Comparison of ENCODE assay signal across 32 cellular contexts in genomic region chr16:61261315-61261714, GRCh38.
DNase-seq lines count a peak whose midpoint lies in the region; ATAC-seq, FAIRE-seq and TF ChIP-seq lines count a peak whose summit lies in the region.
"Had no signal": no experiment of that assay in that cellular context is flagged by ENCODE, and none has a peak within 500 bp of the region (broad histone marks: within the 10 kb centered on the region; RNA-seq: fewer than 3 reads in every experiment).

No MANE protein-coding gene starts in this region.

- no peak for ATAC-seq in WTC11
- ATAC-seq: A549; CD8-positive, alpha-beta T cell had no signal

- in situ Hi-C loops in HAP-1 (cut with MboI; ENCODE audit: low sequenced_read_pairs) = loop anchor here (25.0 kb wide), 1 partner anchor 101 kb away; no protein-coding TSS in a partner anchor

- no peak for DNase-seq in WTC11 (ENCODE audit: low spot score)
- DNase-seq in frontal cortex (ENCODE audit: low spot score in 2 of 2) = no peak
- no peak for DNase-seq in OCI-M1 (lab: John Stamatoyannopoulos, UW)
- no peak for DNase-seq in activated CD4-positive, alpha-beta memory T cell treated with anti-CD3 and anti-CD28 coated beads for 36 hours
- no peak for DNase-seq in HAP-1 (ENCODE audit: low spot score in 2 of 2)
- DNase-seq: 8988T; ACHN; AML-193; BE2C; C1 segment of cervical spinal cord; Caco-2; Calu3; CD4-positive, alpha-beta memory T cell; CD4-positive, alpha-beta T cell; CD4-positive, CD25-positive, alpha-beta regulatory T cell; CD8-positive, alpha-beta memory T cell; CD8-positive, alpha-beta T cell; COR-L47; DMS 273 treated with DMSO at 0.1 percent for 48 hours; DMS153; DMS53; DMS79; DMS79 treated with DMSO at 0.1 percent for 48 hours; DND-41; EL had no signal

- H3K4me3 Mint-ChIP-seq in WTC11 = no peak overlapping the region
- H3K4me3 Mint-ChIP-seq in activated CD4-positive, alpha-beta memory T cell treated with anti-CD3 and anti-CD28 coated beads for 36 hours = no peak overlapping the region
- H3K4me3 Mint-ChIP-seq: B cell; CD14-positive monocyte; CD4-positive, alpha-beta memory T cell; CD4-positive, alpha-beta T cell; CD4-positive, CD25-positive, alpha-beta regulatory T cell; CD8-positive, alpha-beta memory T cell; CD8-positive, alpha-beta T cell had no signal

- no peaks in the 10 kb centered on the region for H3K27me3 Mint-ChIP-seq in WTC11 (ENCODE audit: low read depth)
- no peaks in the 10 kb centered on the region for H3K27me3 Mint-ChIP-seq in activated CD4-positive, alpha-beta memory T cell treated with anti-CD3 and anti-CD28 coated beads for 36 hours
- H3K27me3 Mint-ChIP-seq: B cell; CD4-positive, alpha-beta memory T cell; CD4-positive, alpha-beta T cell; CD4-positive, CD25-positive, alpha-beta regulatory T cell; CD8-positive, alpha-beta memory T cell had no signal

- POLR2A ChIA-PET in WTC11 (lab: Charles Lee) = no interaction called here
- POLR2A ChIA-PET in activated CD4-positive, alpha-beta memory T cell treated with anti-CD3 and anti-CD28 coated beads for 36 hours (lab: Charles Lee) = no interaction called here

- H3K27ac Mint-ChIP-seq in WTC11 = no peak overlapping the region
- H3K27ac Mint-ChIP-seq in activated CD4-positive, alpha-beta memory T cell treated with anti-CD3 and anti-CD28 coated beads for 36 hours = no peak overlapping the region
- H3K27ac Mint-ChIP-seq: B cell; CD14-positive monocyte; CD4-positive, alpha-beta T cell; CD4-positive, CD25-positive, alpha-beta regulatory T cell; CD8-positive, alpha-beta memory T cell; CD8-positive, alpha-beta T cell had no signal

- H3K9me3 Mint-ChIP-seq in WTC11 = peaks cover 7% of the 10 kb centered on the region
- H3K9me3 Mint-ChIP-seq in activated CD4-positive, alpha-beta memory T cell treated with anti-CD3 and anti-CD28 coated beads for 36 hours = peaks cover 28% of the 10 kb centered on the region

- no peak for TF ChIP-seq CTCF in WTC11 (IDR thresholded peaks at IDR 0.05)

- intact Hi-C loops in activated CD4-positive, alpha-beta memory T cell treated with anti-CD3 and anti-CD28 coated beads for 36 hours (cut with micrococcal nuclease) = no loop called here

- no peaks in the 10 kb centered on the region for H3K27me3 ChIP-seq in HAP-1 (ENCODE audit: low read depth)
- H3K27me3 ChIP-seq: BE2C; BLaER1; BLaER1 treated with 17β-estradiol and CSF1 and Interleukin-3, amounts not matched to agents 10 nM and 100 nM had no signal

- H3K4me3 ChIP-seq in HAP-1 = no peak overlapping the region
- H3K4me3 ChIP-seq: A549; BLaER1; BLaER1 treated with 17β-estradiol and CSF1 and Interleukin-3, amounts not matched to agents 10 nM and 100 nM had no signal

- H3K36me3 Mint-ChIP-seq in WTC11 = no peaks in the 10 kb centered on the region
- no peaks in the 10 kb centered on the region for H3K36me3 Mint-ChIP-seq in activated CD4-positive, alpha-beta memory T cell treated with anti-CD3 and anti-CD28 coated beads for 36 hours
- H3K36me3 Mint-ChIP-seq: CD14-positive monocyte; CD4-positive, alpha-beta memory T cell; CD4-positive, CD25-positive, alpha-beta regulatory T cell; CD8-positive, alpha-beta memory T cell; CD8-positive, alpha-beta T cell had no signal

- CTCF ChIA-PET in WTC11 (lab: Charles Lee) = no interaction called here
- CTCF ChIA-PET in activated CD4-positive, alpha-beta memory T cell treated with anti-CD3 and anti-CD28 coated beads for 36 hours (lab: Charles Lee) = no interaction called here

- peak; percentile 14 for FAIRE-seq in A204.1 (lab: Jason Lieb, UNC)
- peak; percentile 8 for FAIRE-seq in frontal cortex (lab: Jason Lieb, UNC)
- FAIRE-seq: A549, D721Med had no signal

- no peaks in the 10 kb centered on the region for H3K9me3 ChIP-seq in HAP-1
- H3K9me3 ChIP-seq: A549; BE2C; BLaER1; BLaER1 treated with 17β-estradiol and CSF1 and Interleukin-3, amounts not matched to agents 10 nM and 100 nM; Caco-2 had no signal

- H3K4me1 Mint-ChIP-seq in WTC11 = peaks cover 16% of the 10 kb centered on the region
- no peaks in the 10 kb centered on the region for H3K4me1 Mint-ChIP-seq in activated CD4-positive, alpha-beta memory T cell treated with anti-CD3 and anti-CD28 coated beads for 36 hours (ENCODE audit: low read depth)
- H3K4me1 Mint-ChIP-seq: B cell; CD14-positive monocyte; CD4-positive, alpha-beta memory T cell; CD4-positive, CD25-positive, alpha-beta regulatory T cell; CD8-positive, alpha-beta memory T cell had no signal

- no peaks in the 10 kb centered on the region for H3K36me3 ChIP-seq in HAP-1 (replicated peaks)
- H3K36me3 ChIP-seq: BE2C; BLaER1; BLaER1 treated with 17β-estradiol and CSF1 and Interleukin-3, amounts not matched to agents 10 nM and 100 nM had no signal

- no peaks in the 10 kb centered on the region for H3K4me1 ChIP-seq in HAP-1
- H3K4me1 ChIP-seq: A549; BE2C; BLaER1; BLaER1 treated with 17β-estradiol and CSF1 and Interleukin-3, amounts not matched to agents 10 nM and 100 nM; Caco-2 had no signal

TF ChIP-seq in WTC11, 78 proteins besides CTCF, POLR2A, EP300 and RAD21:
- TF ChIP-seq, protein P1, sequence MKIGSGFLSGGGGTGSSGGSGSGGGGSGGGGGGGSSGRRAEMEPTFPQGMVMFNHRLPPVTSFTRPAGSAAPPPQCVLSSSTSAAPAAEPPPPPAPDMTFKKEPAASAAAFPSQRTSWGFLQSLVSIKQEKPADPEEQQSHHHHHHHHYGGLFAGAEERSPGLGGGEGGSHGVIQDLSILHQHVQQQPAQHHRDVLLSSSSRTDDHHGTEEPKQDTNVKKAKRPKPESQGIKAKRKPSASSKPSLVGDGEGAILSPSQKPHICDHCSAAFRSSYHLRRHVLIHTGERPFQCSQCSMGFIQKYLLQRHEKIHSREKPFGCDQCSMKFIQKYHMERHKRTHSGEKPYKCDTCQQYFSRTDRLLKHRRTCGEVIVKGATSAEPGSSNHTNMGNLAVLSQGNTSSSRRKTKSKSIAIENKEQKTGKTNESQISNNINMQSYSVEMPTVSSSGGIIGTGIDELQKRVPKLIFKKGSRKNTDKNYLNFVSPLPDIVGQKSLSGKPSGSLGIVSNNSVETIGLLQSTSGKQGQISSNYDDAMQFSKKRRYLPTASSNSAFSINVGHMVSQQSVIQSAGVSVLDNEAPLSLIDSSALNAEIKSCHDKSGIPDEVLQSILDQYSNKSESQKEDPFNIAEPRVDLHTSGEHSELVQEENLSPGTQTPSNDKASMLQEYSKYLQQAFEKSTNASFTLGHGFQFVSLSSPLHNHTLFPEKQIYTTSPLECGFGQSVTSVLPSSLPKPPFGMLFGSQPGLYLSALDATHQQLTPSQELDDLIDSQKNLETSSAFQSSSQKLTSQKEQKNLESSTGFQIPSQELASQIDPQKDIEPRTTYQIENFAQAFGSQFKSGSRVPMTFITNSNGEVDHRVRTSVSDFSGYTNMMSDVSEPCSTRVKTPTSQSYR (CRISPR knock-in tag; IDR thresholded peaks at IDR 0.05) = no peak
- no peak for TF ChIP-seq TCF7 (CRISPR knock-in tag; IDR thresholded peaks at IDR 0.05; ENCODE audit: low read depth)
- no peak for TF ChIP-seq TP53 (CRISPR knock-in tag; IDR thresholded peaks at IDR 0.05)
- no peak for TF ChIP-seq ZNF416 (CRISPR knock-in tag; IDR thresholded peaks at IDR 0.05)
- TF ChIP-seq HMGA2 (CRISPR knock-in tag; IDR thresholded peaks at IDR 0.05) = peak; percentile 91
